ENCODE assay signal across 17 cellular contexts in genomic region chr4:101258782-101259353, GRCh38.
DNase-seq lines count a peak whose midpoint lies in the region; ATAC-seq and TF ChIP-seq lines count a peak whose summit lies in the region.
"Had no signal": no experiment of that assay in that cellular context is flagged by ENCODE, and none has a peak within 500 bp of the region (broad histone marks: within the 10 kb centered on the region; RNA-seq: fewer than 3 reads in every experiment).

No MANE protein-coding gene starts in this region.

- TF ChIP-seq CTCF in coronary artery (IDR thresholded peaks at IDR 0.05): no peak

- peaks cover 67 to 83% (median 76%) of the 10 kb centered on the region in 3 donors for H3K4me1 Mint-ChIP-seq in naive B cell

- no peaks in the 10 kb centered on the region for H3K9me3 Mint-ChIP-seq in naive B cell

- DNase-seq in UCSD-AML1 (lab: John Stamatoyannopoulos, UW; ENCODE audit: unreplicated experiment) (peak; percentile 9), naive B cell (no peak), coronary artery (ENCODE audit: low spot score) (no peak), NCI-H510A treated with DMSO at 0.1 percent for 48 hours (lab: John Stamatoyannopoulos, UW) (no peak)
- no peak for DNase-seq in activated CD4-positive, alpha-beta T cell treated with anti-CD3 and anti-CD28 coated beads for 4 hours
- DNase-seq: activated CD4-positive, alpha-beta T cell treated with anti-CD3 and anti-CD28 coated beads, Interleukin-2, amount 10 ng/mL, durations not matched to agents 24 days and 14 days; DMS 273 treated with DMSO at 0.1 percent for 48 hours; GM23248; heart left ventricle; Karpas-422; stimulated activated CD4-positive, alpha-beta T cell treated with anti-CD3 and anti-CD28 coated beads, Interleukin-1b, Interleukin-23, amount 100 ng/mL, for 48 hours; stimulated activated naive CD8-positive, alpha-beta T cell treated with anti-CD3 and anti-CD28 coated beads, Interleukin-15, Interleukin-2, amounts not matched to agents 100 U/mL and 50 U/mL, for 24 hours had no signal

- H3K4me3 Mint-ChIP-seq in naive B cell: peak overlapping the region in 6 of 8 donors; percentile 13 to 79 (median 50)
- H3K4me3 Mint-ChIP-seq: activated CD4-positive, alpha-beta T cell treated with anti-CD3 and anti-CD28 coated beads, Interleukin-2, amount 10 ng/mL, durations not matched to agents 24 days and 14 days; activated naive CD8-positive, alpha-beta T cell had no signal

- no peak overlapping the region for H3K4me3 ChIP-seq in coronary artery
- H3K4me3 ChIP-seq: heart left ventricle, SJSA1 had no signal

- no peaks in the 10 kb centered on the region for H3K36me3 Mint-ChIP-seq in naive B cell
- H3K36me3 Mint-ChIP-seq: activated naive CD8-positive, alpha-beta T cell had no signal

- no peak overlapping the region for H3K27ac ChIP-seq in coronary artery
- H3K27ac ChIP-seq: GM23248, heart left ventricle, parathyroid adenoma, SJSA1 had no signal

- ATAC-seq in GM18498 (IDR thresholded peaks at IDR 0.05; ENCODE audit: unreplicated experiment) (peak; percentile 42), HG03045 (IDR thresholded peaks at IDR 0.05; ENCODE audit: unreplicated experiment) (peak; percentile 47), naive B cell (ENCODE audit: low read depth in 2 of 2) (peak; percentile 76 to 85)
- ATAC-seq: heart left ventricle; stimulated activated naive CD8-positive, alpha-beta T cell treated with anti-CD3 and anti-CD28 coated beads, Interleukin-15, Interleukin-2, amounts not matched to agents 100 U/mL and 50 U/mL, for 24 hours had no signal

- H3K27ac Mint-ChIP-seq in naive B cell: peak overlapping the region; percentile 77 to 89 (median 82)
- H3K27ac Mint-ChIP-seq: activated CD4-positive, alpha-beta T cell treated with anti-CD3 and anti-CD28 coated beads, Interleukin-2, amount 10 ng/mL, durations not matched to agents 24 days and 14 days; activated naive CD8-positive, alpha-beta T cell had no signal

- H3K27me3 Mint-ChIP-seq in naive B cell: no peaks in the 10 kb centered on the region
- H3K27me3 Mint-ChIP-seq: activated naive CD8-positive, alpha-beta T cell had no signal
